Comparison of ENCODE assay signal across 8 cellular contexts in genomic region chr11:108498046-108498815, GRCh38. TPM values are rescaled to one million over a fixed set of nuclear protein-coding genes. Genes with fewer than 3 reads are reported as not detected.
A peak's percentile ranks its signal among the peaks of the same experiment; 100 is the strongest.
DNase-seq lines count a peak whose midpoint lies in the region; ATAC-seq, FAIRE-seq and TF ChIP-seq lines count a peak whose summit lies in the region.

TSS of gene POGLUT3 (minus strand) at chr11:108498384. CDS start at chr11:108498366, 18 bp downstream.

- peak within 1 kb of the TSS; percentile 80 for H3K9ac ChIP-seq in HepG2 (ENCODE audit: insufficient read depth, low read depth, low read length)

- TF ChIP-seq RAD21 in HepG2 (CRISPR knock-in tag; IDR thresholded peaks at IDR 0.05): no peak; the same call in 1 of the 2 replicates

- peaks cover 14% of the 10 kb centered on the region for H3K4me1 ChIP-seq in A673 (ENCODE audit: insufficient read depth, low read length, poor library complexity, severe bottlenecking)
- peaks cover 47% of the 10 kb centered on the region for H3K4me1 ChIP-seq in HepG2 (ENCODE audit: insufficient read depth, low read length)

- POLR2A ChIA-PET in A673 (lab: Charles Lee; ENCODE audit: low non-redundant PET): interaction anchor here (0.8 kb wide), 1 partner anchor 173 kb away, joined by 5 read pairs; no protein-coding TSS in a partner anchor
- POLR2A ChIA-PET in HepG2 (lab: Yijun Ruan, JAX): interaction anchor here (1.5 kb wide), 1 partner anchor 31 kb away, joined by 5 read pairs; the partner anchor contains the start of gene C11orf65

- ATAC-seq in GM18520 (IDR thresholded peaks at IDR 0.05; ENCODE audit: unreplicated experiment): peak; percentile 34
- ATAC-seq in HG03025 (IDR thresholded peaks at IDR 0.05; ENCODE audit: low FRiP score, unreplicated experiment): peak; percentile 49
- ATAC-seq in HepG2: peak; percentile 90

- H3K27ac ChIP-seq in A673 (ENCODE audit: low read depth, low read length, poor library complexity, severe bottlenecking) (peak within 1 kb of the TSS; percentile 97), HepG2 (ENCODE audit: extremely low read length, insufficient read depth, low read length) (peak within 1 kb of the TSS; percentile 79)

- no peaks in the 10 kb centered on the region for H3K9me3 ChIP-seq in A673 (ENCODE audit: low read depth, low read length, poor library complexity, severe bottlenecking)
- no peaks in the 10 kb centered on the region for H3K9me3 ChIP-seq in HepG2 (ENCODE audit: low read length)

- H3K36me3 ChIP-seq in A673 (ENCODE audit: insufficient read depth, low read length, poor library complexity, severe bottlenecking) (peaks cover 4% of the 10 kb centered on the region), HepG2 (replicated peaks in 1 of 2; ENCODE audit: control insufficient read depth in 1 of 2, insufficient read depth in 2 of 2, low read length in 2 of 2) (no peaks in the 10 kb centered on the region; a peak in 1 of 5 replicates)

- peak within 1 kb of the TSS; percentile 89 for H2AFZ ChIP-seq in HepG2 (ENCODE audit: low read length)

- DNase-seq in A673 (ENCODE audit: low spot score): peak; percentile 86
- DNase-seq in NCI-H345 treated with DMSO at 0.1 percent for 48 hours (lab: John Stamatoyannopoulos, UW; ENCODE audit: unreplicated experiment): peak; percentile 57
- DNase-seq in activated CD4-positive, alpha-beta T cell treated with anti-CD3 and anti-CD28 coated beads, Interleukin-2, amount 50 U/mL, for 1 hour: peak; percentile 36
- peak; percentile 10 to 69 for DNase-seq in dermis microvascular lymphatic vessel endothelial cell (ENCODE audit: low read depth in 2 of 2)
- peak; percentile 41 for DNase-seq in HepG2 (ENCODE audit: low spot score)
- peak; percentile 16 for DNase-seq in stimulated activated CD4-positive, alpha-beta T cell treated with anti-CD3 and anti-CD28 coated beads, Interleukin-2, amount 100 ng/mL, for 4 hours (ENCODE audit: low read depth)

- TF ChIP-seq CTCF in A673 (conservative IDR thresholded peaks at IDR 0.05; ENCODE audit: low read depth, low read length): no peak
- no peak; the same call in 1 of the 2 replicates for TF ChIP-seq CTCF in HepG2 (CRISPR knock-in tag; IDR thresholded peaks at IDR 0.05)

- no peak for FAIRE-seq in HepG2 (lab: Jason Lieb, UNC)

- H3K79me2 ChIP-seq in HepG2 (ENCODE audit: insufficient read depth, low read length): no peaks in the 10 kb centered on the region

- peak in 1 of 2 experiments; percentile 53; a peak in 1 of 4 replicates for TF ChIP-seq POLR2A in HepG2 (IDR thresholded peaks at IDR 0.05; ENCODE audit: insufficient read depth in 1 of 2, low read depth in 2 of 2, low read length in 2 of 2)

- CTCF ChIA-PET in A673 (lab: Charles Lee) (no interaction called here), HepG2 (lab: Yijun Ruan, JAX; ENCODE audit: low intra/inter-chr PET ratio, low total read pairs) (no interaction called here)

- H4K20me1 ChIP-seq in HepG2 (ENCODE audit: insufficient read depth, low read length): no peaks in the 10 kb centered on the region

- TF ChIP-seq EP300 in HepG2 (IDR thresholded peaks at IDR 0.05; ENCODE audit: low read depth in 2 of 2, low read length in 2 of 2) (no peak), HepG2 (CRISPR knock-in tag; IDR thresholded peaks at IDR 0.05; ENCODE audit: borderline replicate concordance) (no peak)

- H3K4me3 ChIP-seq in A673 (ENCODE audit: low read depth, low read length, poor library complexity, severe bottlenecking) (peak within 1 kb of the TSS; percentile 62), HepG2 (replicated peaks in 1 of 3; ENCODE audit: insufficient read depth in 1 of 3, low read depth in 2 of 3, low read length in 3 of 3) (peak within 1 kb of the TSS; percentile 59 to 77 (median 61))

- in situ Hi-C loops in HepG2 (cut with HindIII; ENCODE audit: extremely low pct_ligation_motif_present, low pct_unique_long_range_greater_than_20kb): no loop called here

- intact Hi-C loops in A673 (cut with micrococcal nuclease; ENCODE audit: unreplicated experiment): loop anchor here (10.0 kb wide), 1 partner anchor 273 kb away; the partner anchor contains the start of genes ATM and NPAT
- intact Hi-C loops in HepG2 (cut with micrococcal nuclease; ENCODE audit: unreplicated experiment): loop anchor here (5.0 to 10.0 kb wide), 2 partner anchors 97 to 139 kb away; partner anchors contain the start of gene EXPH5

- H3K27me3 ChIP-seq in A673 (replicated peaks; ENCODE audit: insufficient read depth, low read depth, low read length, poor library complexity) (no peaks in the 10 kb centered on the region), HepG2 (ENCODE audit: control insufficient read depth in 1 of 2, insufficient read depth in 2 of 2, low read length in 2 of 2) (no peaks in the 10 kb centered on the region)

- H3K4me2 ChIP-seq in HepG2 (ENCODE audit: low read depth, low read length): peak within 1 kb of the TSS; percentile 86

- WGBS in HepG2 (ENCODE audit: low lambda C conversion rate): 9% methylated on average over 12 of the region's 84 CpGs

- BruUV-seq in A673 (replicated peaks; lab: Mats Ljungman, UMichigan) (TSS peak; percentile 36), HepG2 (replicated peaks; lab: Mats Ljungman, UMichigan) (TSS peak; percentile 85)

TF ChIP-seq in HepG2, 621 proteins besides CTCF, POLR2A, EP300 and RAD21 (continues in another document):
- TF ChIP-seq TAF1 (CRISPR knock-in tag; IDR thresholded peaks at IDR 0.05): no peak
- no peak for TF ChIP-seq GTF3A (CRISPR knock-in tag; conservative IDR thresholded peaks at IDR 0.05)
- TF ChIP-seq PAX8 (CRISPR knock-in tag; IDR thresholded peaks at IDR 0.05; ENCODE audit: borderline replicate concordance): no peak
- no peak for TF ChIP-seq ZNF549 (CRISPR knock-in tag; IDR thresholded peaks at IDR 0.05)
- TF ChIP-seq ZNF205 (CRISPR knock-in tag; IDR thresholded peaks at IDR 0.05): no peak
- TF ChIP-seq NFYC (CRISPR knock-in tag; IDR thresholded peaks at IDR 0.05): no peak
- no peak for TF ChIP-seq ZNF17 (CRISPR knock-in tag; IDR thresholded peaks at IDR 0.05)
- no peak for TF ChIP-seq ARNTL (CRISPR knock-in tag; IDR thresholded peaks at IDR 0.05)
- no peak for TF ChIP-seq ZNF180 (CRISPR knock-in tag; IDR thresholded peaks at IDR 0.05; ENCODE audit: borderline replicate concordance, low read depth)
- TF ChIP-seq, protein P1, sequence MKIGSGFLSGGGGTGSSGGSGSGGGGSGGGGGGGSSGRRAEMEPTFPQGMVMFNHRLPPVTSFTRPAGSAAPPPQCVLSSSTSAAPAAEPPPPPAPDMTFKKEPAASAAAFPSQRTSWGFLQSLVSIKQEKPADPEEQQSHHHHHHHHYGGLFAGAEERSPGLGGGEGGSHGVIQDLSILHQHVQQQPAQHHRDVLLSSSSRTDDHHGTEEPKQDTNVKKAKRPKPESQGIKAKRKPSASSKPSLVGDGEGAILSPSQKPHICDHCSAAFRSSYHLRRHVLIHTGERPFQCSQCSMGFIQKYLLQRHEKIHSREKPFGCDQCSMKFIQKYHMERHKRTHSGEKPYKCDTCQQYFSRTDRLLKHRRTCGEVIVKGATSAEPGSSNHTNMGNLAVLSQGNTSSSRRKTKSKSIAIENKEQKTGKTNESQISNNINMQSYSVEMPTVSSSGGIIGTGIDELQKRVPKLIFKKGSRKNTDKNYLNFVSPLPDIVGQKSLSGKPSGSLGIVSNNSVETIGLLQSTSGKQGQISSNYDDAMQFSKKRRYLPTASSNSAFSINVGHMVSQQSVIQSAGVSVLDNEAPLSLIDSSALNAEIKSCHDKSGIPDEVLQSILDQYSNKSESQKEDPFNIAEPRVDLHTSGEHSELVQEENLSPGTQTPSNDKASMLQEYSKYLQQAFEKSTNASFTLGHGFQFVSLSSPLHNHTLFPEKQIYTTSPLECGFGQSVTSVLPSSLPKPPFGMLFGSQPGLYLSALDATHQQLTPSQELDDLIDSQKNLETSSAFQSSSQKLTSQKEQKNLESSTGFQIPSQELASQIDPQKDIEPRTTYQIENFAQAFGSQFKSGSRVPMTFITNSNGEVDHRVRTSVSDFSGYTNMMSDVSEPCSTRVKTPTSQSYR (CRISPR knock-in tag; IDR thresholded peaks at IDR 0.05; ENCODE audit: borderline replicate concordance): no peak
- no peak; the same call in 1 of the 2 replicates for TF ChIP-seq ZNF510 (CRISPR knock-in tag; IDR thresholded peaks at IDR 0.05; ENCODE audit: low read depth)
- TF ChIP-seq ZNF569 (CRISPR knock-in tag; IDR thresholded peaks at IDR 0.05; ENCODE audit: borderline replicate concordance): no peak

RNA-seq across cellular contexts. Expression of gene POGLUT3, which starts in this region (rescaled TPM):
- 75.7 and 81.2 TPM in 2 replicates for total RNA-seq in A673 (2021)
- total RNA-seq in dermis microvascular lymphatic vessel endothelial cell: 12.9 and 15.3 TPM in 2 replicates
- total RNA-seq in HepG2 (2016; rRNA removed; fragmentation: Illumina TruSeq; extraction: Trizol): 17.2 and 22.0 TPM in 2 replicates
- total RNA-seq in HepG2 (2016; cell fraction: cytosol; rRNA removed; fragmentation: Illumina TruSeq; extraction: Trizol; ENCODE audit: low read depth): 2.9 and 3.7 TPM in 2 replicates
- total RNA-seq in HepG2 (2016; cell fraction: insoluble cytoplasmic fraction; rRNA removed; fragmentation: Illumina TruSeq; extraction: Trizol): 18.6 and 23.8 TPM in 2 replicates
- total RNA-seq in HepG2 (2016; cell fraction: membrane; rRNA removed; fragmentation: Illumina TruSeq; extraction: Trizol): 12.5 and 14.6 TPM in 2 replicates
- 18.6 and 23.0 TPM in 2 replicates for total RNA-seq in HepG2 (2016; cell fraction: nucleus; rRNA removed; fragmentation: Illumina TruSeq; extraction: Trizol)
- polyA plus RNA-seq in HepG2 (2011; rRNA removed): 10.6 and 14.3 TPM in 2 replicates
- polyA plus RNA-seq in HepG2 (2011; cell fraction: cytosol; rRNA removed): 7.3 and 9.8 TPM in 2 replicates
- 1.9 and 2.8 TPM in 2 replicates for polyA plus RNA-seq in HepG2 (2011; cell fraction: nucleus; rRNA removed)
- 9.0 and 13.4 TPM in 2 replicates for polyA plus RNA-seq in HepG2 (2012)
- 1.9 and 2.7 TPM in 2 replicates for polyA plus RNA-seq in HepG2 (2016; cell fraction: cytosol; fragmentation: Illumina TruSeq; extraction: Trizol; ENCODE audit: low read depth)
- 16.9 and 18.2 TPM in 2 replicates for polyA plus RNA-seq in HepG2 (2016; cell fraction: insoluble cytoplasmic fraction; fragmentation: Illumina TruSeq; extraction: Trizol; ENCODE audit: low read depth)
- polyA plus RNA-seq in HepG2 (2016; cell fraction: membrane; fragmentation: Illumina TruSeq; extraction: Trizol; ENCODE audit: low read depth): 7.9 and 8.3 TPM in 2 replicates
- polyA plus RNA-seq in HepG2 (2016; cell fraction: nucleus; fragmentation: Illumina TruSeq; extraction: Trizol; ENCODE audit: insufficient read depth, low read depth): 25.5 and 25.9 TPM in 2 replicates
- polyA minus RNA-seq in HepG2 (2011; rRNA and poly(A)+ RNA removed; ENCODE audit: low replicate concordance): 5.5 and 12.8 TPM in 2 replicates
- 16.4 and 19.7 TPM in 2 replicates for polyA minus RNA-seq in HepG2 (2011; cell fraction: cytosol; rRNA and poly(A)+ RNA removed)
- 5.7 and 6.2 TPM in 2 replicates for polyA minus RNA-seq in HepG2 (2011; cell fraction: nucleus; rRNA and poly(A)+ RNA removed)

Comparison
In these comparisons a context has a peak if more than half of its experiments do, and no peak if none do; other contexts are left out.
1. Peak in every context shown above with its lines: DNase-seq, ATAC-seq, H3K4me3 ChIP-seq and H3K27ac ChIP-seq.
2. DNase-seq: peak in every context shown above with its lines; median percentile 86 in A673; 57 in NCI-H345 treated with DMSO at 0.1 percent for 48 hours; 41 in HepG2; 40 in dermis microvascular lymphatic vessel endothelial cell; 36 in activated CD4-positive, alpha-beta T cell treated with anti-CD3 and anti-CD28 coated beads, Interleukin-2, amount 50 U/mL, for 1 hour; 16 in stimulated activated CD4-positive, alpha-beta T cell treated with anti-CD3 and anti-CD28 coated beads, Interleukin-2, amount 100 ng/mL, for 4 hours.
3. ATAC-seq: peak in every context shown above with its lines; median percentile 90 in HepG2; 49 in HG03025; 34 in GM18520.